Comparison of ENCODE assay signal across 8 cellular contexts in genomic region chr15:30196007-30196375, GRCh38.
DNase-seq lines count a peak whose midpoint lies in the region; ATAC-seq and TF ChIP-seq lines count a peak whose summit lies in the region.
"Not testable (repeated sequence)": the region's sequence is repeated elsewhere in the genome, so short reads cannot be mapped to it uniquely, and the experiment has no call there.

No MANE protein-coding gene starts in this region.

- H3K4me1 ChIP-seq in ACC112 (ENCODE audit: control insufficient read depth, insufficient read depth, low read length, unreplicated experiment); effector memory CD4-positive, alpha-beta T cell (ENCODE audit: control insufficient read depth, insufficient read depth, low read length, poor library complexity, severe bottlenecking); iPS-18a (ENCODE audit: control insufficient read depth, low read depth, low read length): not testable (repeated sequence)

- H3K4me3 ChIP-seq in ACC112 (ENCODE audit: low read depth, low read length) (peak overlapping the region; percentile 45; the same call in 1 of the 2 replicates), iPS-18a (ENCODE audit: low read length) (peak overlapping the region; percentile 44)
- H3K4me3 ChIP-seq in effector memory CD4-positive, alpha-beta T cell (ENCODE audit: insufficient read depth, low read depth, low read length, poor library complexity, severe bottlenecking), result not testable (repeated sequence)

- H3K36me3 Mint-ChIP-seq in WTC11; natural killer cell treated with Interleukin-12 subunit alpha and Interleukin-12 subunit beta and Interleukin-15 and Interleukin-18, amount 100 ng/mL, for 72 hours: not testable (repeated sequence)

- not testable (repeated sequence) for H3K9me3 ChIP-seq in effector memory CD4-positive, alpha-beta T cell (ENCODE audit: control insufficient read depth, low read length); iPS-18a (ENCODE audit: control insufficient read depth, low read depth, low read length)

- POLR2A ChIA-PET in WTC11 (lab: Charles Lee), result not testable (repeated sequence)

- not testable (repeated sequence) for H3K9ac ChIP-seq in iPS-18a (ENCODE audit: low read length)

- TF ChIP-seq CTCF in WTC11 (IDR thresholded peaks at IDR 0.05), result not testable (repeated sequence)

- not testable (repeated sequence) for H3K27ac Mint-ChIP-seq in WTC11; natural killer cell treated with Interleukin-12 subunit alpha and Interleukin-12 subunit beta and Interleukin-15 and Interleukin-18, amount 100 ng/mL, for 72 hours

- H3K4me1 Mint-ChIP-seq in WTC11; natural killer cell treated with Interleukin-12 subunit alpha and Interleukin-12 subunit beta and Interleukin-15 and Interleukin-18, amount 100 ng/mL, for 72 hours (ENCODE audit: low read depth in 2 of 2): not testable (repeated sequence)

- not testable (repeated sequence) for H3K79me2 ChIP-seq in ACC112 (ENCODE audit: control insufficient read depth, insufficient read depth, low read length, unreplicated experiment)

- peak; percentile 40 for ATAC-seq in WTC11
- peak; percentile 55 to 72 for ATAC-seq in natural killer cell treated with Interleukin-12 subunit alpha and Interleukin-12 subunit beta and Interleukin-15 and Interleukin-18, amount 100 ng/mL, for 72 hours

- H3K27me3 Mint-ChIP-seq in WTC11 (ENCODE audit: low read depth), result peaks cover 17% of the 10 kb centered on the region
- H3K27me3 Mint-ChIP-seq in natural killer cell treated with Interleukin-12 subunit alpha and Interleukin-12 subunit beta and Interleukin-15 and Interleukin-18, amount 100 ng/mL, for 72 hours, result not testable (repeated sequence)

- not testable (repeated sequence) for H3K36me3 ChIP-seq in ACC112 (ENCODE audit: insufficient read depth, low read length); effector memory CD4-positive, alpha-beta T cell (ENCODE audit: control insufficient read depth, insufficient read depth, low read length); iPS-18a (ENCODE audit: control insufficient read depth, low read depth, low read length)

- not testable (repeated sequence) for H3K9me3 Mint-ChIP-seq in WTC11; natural killer cell treated with Interleukin-12 subunit alpha and Interleukin-12 subunit beta and Interleukin-15 and Interleukin-18, amount 100 ng/mL, for 72 hours

- CTCF ChIA-PET in WTC11 (lab: Charles Lee), result not testable (repeated sequence)

- H3K27ac ChIP-seq in ACC112 (ENCODE audit: low read depth, low read length); effector memory CD4-positive, alpha-beta T cell (ENCODE audit: insufficient read depth, low read length, poor library complexity, severe bottlenecking); iPS-18a (ENCODE audit: low read length): not testable (repeated sequence)

- H3K4me3 Mint-ChIP-seq in WTC11; natural killer cell treated with Interleukin-12 subunit alpha and Interleukin-12 subunit beta and Interleukin-15 and Interleukin-18, amount 100 ng/mL, for 72 hours: not testable (repeated sequence)

- not testable (repeated sequence) for H3K27me3 ChIP-seq in ACC112 (ENCODE audit: insufficient read depth, low read length); effector memory CD4-positive, alpha-beta T cell (replicated peaks; ENCODE audit: control insufficient read depth, insufficient read depth, low read length, poor library complexity, severe bottlenecking); iPS-18a (ENCODE audit: control insufficient read depth, insufficient read depth, low read length)

- DNase-seq in HT1080 (ENCODE audit: low read depth) (peak; percentile 0), WTC11 (ENCODE audit: low spot score) (peak; percentile 52)
- DNase-seq in activated T-helper 9 cell treated with anti-CD3 and anti-CD28 coated beads, Interleukin-2, amount 50 U/mL, for 16 hours (ENCODE audit: low read depth), result peak; percentile 28
- DNase-seq in effector memory CD4-positive, alpha-beta T cell, result peak; percentile 17 to 31 (median 23)
- peak; percentile 62 for DNase-seq in natural killer cell treated with Interleukin-12 subunit alpha and Interleukin-12 subunit beta and Interleukin-15 and Interleukin-18, amount 100 ng/mL, for 72 hours (ENCODE audit: low spot score)
- peak; percentile 10 to 31 for DNase-seq in stimulated activated CD4-positive, alpha-beta T cell treated with anti-CD3 and anti-CD28 coated beads, Interleukin-2, amount 100 ng/mL, for 48 hours

- not testable (repeated sequence) for H2AFZ ChIP-seq in ACC112 (ENCODE audit: low read length, unreplicated experiment)

Comparison
In these comparisons a context has a peak if more than half of its experiments do, and no peak if none do; other contexts are left out.
1. DNase-seq: peak in every context shown above with its lines; median percentile 62 in natural killer cell treated with Interleukin-12 subunit alpha and Interleukin-12 subunit beta and Interleukin-15 and Interleukin-18, amount 100 ng/mL, for 72 hours; 52 in WTC11; 28 in activated T-helper 9 cell treated with anti-CD3 and anti-CD28 coated beads, Interleukin-2, amount 50 U/mL, for 16 hours; 23 in effector memory CD4-positive, alpha-beta T cell; 20 in stimulated activated CD4-positive, alpha-beta T cell treated with anti-CD3 and anti-CD28 coated beads, Interleukin-2, amount 100 ng/mL, for 48 hours; 0 in HT1080.